Comparison of ENCODE assay signal across 14 cellular contexts in genomic region chr17:6643460-6644125, GRCh38. TPM values are rescaled to one million over a fixed set of nuclear protein-coding genes. Genes with fewer than 3 reads are reported as not detected.
DNase-seq lines count a peak whose midpoint lies in the region; ATAC-seq and TF ChIP-seq lines count a peak whose summit lies in the region.
"Had no signal": no experiment of that assay in that cellular context is flagged by ENCODE, and none has a peak within 500 bp of the region (broad histone marks: within the 10 kb centered on the region; RNA-seq: fewer than 3 reads in every experiment).

No MANE protein-coding gene starts in this region.

- BruUV-seq in PC-3 (replicated peaks; lab: Mats Ljungman, UMichigan): no TSS peak

- intact Hi-C loops in PC-3 (cut with micrococcal nuclease): loop anchor here (2.0 kb wide), 1 partner anchor 17 kb away; no protein-coding TSS in a partner anchor
- intact Hi-C loops in esophagus squamous epithelium (cut with DNase I): loop anchor here (10.0 kb wide), 1 partner anchor 89 kb away; the partner anchor contains the start of gene PITPNM3

- peak overlapping the region; percentile 82 for H3K27ac ChIP-seq in PC-3 (ENCODE audit: low read length)
- H3K27ac ChIP-seq in esophagus squamous epithelium: peak overlapping the region; percentile 10 to 94 (median 92)
- H3K27ac ChIP-seq in effector memory CD4-positive, alpha-beta T cell (ENCODE audit: insufficient read depth, low read length, poor library complexity, severe bottlenecking): no peak overlapping the region
- H3K27ac ChIP-seq: HL-60, SJSA1 had no signal

- CTCF ChIA-PET in PC-3 (lab: Charles Lee): no interaction called here

- H3K36me3 Mint-ChIP-seq in activated T-cell treated with anti-CD3 and anti-CD28 coated beads, Interleukin-2, amount 50 U/mL, for 24 hours (ENCODE audit: low read depth): peaks cover 85% of the 10 kb centered on the region
- peaks cover 42% of the 10 kb centered on the region for H3K36me3 Mint-ChIP-seq in activated T-cell treated with anti-CD3 and anti-CD28 coated beads, Interleukin-2, amount 50 U/mL, for 4 hours (ENCODE audit: insufficient read depth)
- peaks cover 91% of the 10 kb centered on the region for H3K36me3 Mint-ChIP-seq in stimulated activated effector memory CD8-positive, alpha-beta T cell treated with anti-CD3 and anti-CD28 coated beads, Interleukin-12 subunit alpha, Interleukin-12 subunit beta, amount 100 ng/mL, for 72 hours

- H3K9me3 ChIP-seq in PC-3 (ENCODE audit: low read length): no peaks in the 10 kb centered on the region
- H3K9me3 ChIP-seq in esophagus squamous epithelium: no peaks in the 10 kb centered on the region
- H3K9me3 ChIP-seq in effector memory CD4-positive, alpha-beta T cell (ENCODE audit: control insufficient read depth, low read length): no peaks in the 10 kb centered on the region
- H3K9me3 ChIP-seq: SJSA1 had no signal

- no peaks in the 10 kb centered on the region for H3K27me3 Mint-ChIP-seq in activated T-cell treated with anti-CD3 and anti-CD28 coated beads, Interleukin-2, amount 50 U/mL, for 24 hours
- no peaks in the 10 kb centered on the region for H3K27me3 Mint-ChIP-seq in activated T-cell treated with anti-CD3 and anti-CD28 coated beads, Interleukin-2, amount 50 U/mL, for 4 hours (ENCODE audit: low read depth)
- H3K27me3 Mint-ChIP-seq: memory B cell had no signal

- 29 to 60% methylated on average over 5 of the region's 5 CpGs for WGBS in esophagus squamous epithelium, 2 donors

- H3K27ac Mint-ChIP-seq in activated T-cell treated with anti-CD3 and anti-CD28 coated beads, Interleukin-2, amount 50 U/mL, for 24 hours: peak overlapping the region; percentile 100
- peak overlapping the region; percentile 92 for H3K27ac Mint-ChIP-seq in stimulated activated effector memory CD8-positive, alpha-beta T cell treated with anti-CD3 and anti-CD28 coated beads, Interleukin-12 subunit alpha, Interleukin-12 subunit beta, amount 100 ng/mL, for 72 hours
- H3K27ac Mint-ChIP-seq: memory B cell had no signal

- peaks cover 80% of the 10 kb centered on the region for H3K79me2 ChIP-seq in PC-3 (ENCODE audit: low read length)

- H3K4me1 ChIP-seq in PC-3 (ENCODE audit: insufficient read depth, low read length) (peaks cover 42% of the 10 kb centered on the region), esophagus squamous epithelium (peaks cover 14 to 74% (median 34%) of the 10 kb centered on the region in 3 donors)
- peaks cover 20% of the 10 kb centered on the region for H3K4me1 ChIP-seq in effector memory CD4-positive, alpha-beta T cell (ENCODE audit: control insufficient read depth, insufficient read depth, low read length, poor library complexity, severe bottlenecking)

- H3F3A ChIP-seq in PC-3 (ENCODE audit: low read length, unreplicated experiment): peaks cover 24% of the 10 kb centered on the region

- no peaks in the 10 kb centered on the region for H3K9me3 Mint-ChIP-seq in activated T-cell treated with anti-CD3 and anti-CD28 coated beads, Interleukin-2, amount 50 U/mL, for 24 hours
- no peaks in the 10 kb centered on the region for H3K9me3 Mint-ChIP-seq in activated T-cell treated with anti-CD3 and anti-CD28 coated beads, Interleukin-2, amount 50 U/mL, for 4 hours
- H3K9me3 Mint-ChIP-seq in stimulated activated effector memory CD8-positive, alpha-beta T cell treated with anti-CD3 and anti-CD28 coated beads, Interleukin-12 subunit alpha, Interleukin-12 subunit beta, amount 100 ng/mL, for 72 hours: no peaks in the 10 kb centered on the region
- H3K9me3 Mint-ChIP-seq: memory B cell had no signal

- no peak for DNase-seq in activated T-cell treated with anti-CD3 and anti-CD28 coated beads, Interleukin-2, amount 50 U/mL, for 24 hours
- no peak for DNase-seq in activated T-cell treated with anti-CD3 and anti-CD28 coated beads, Interleukin-2, amount 50 U/mL, for 4 hours
- peak; percentile 72 for DNase-seq in PC-3
- no peak for DNase-seq in esophagus squamous epithelium (lab: John Stamatoyannopoulos, UW)
- no peak for DNase-seq in stimulated activated effector memory CD8-positive, alpha-beta T cell treated with anti-CD3 and anti-CD28 coated beads, Interleukin-12 subunit alpha, Interleukin-12 subunit beta, amount 100 ng/mL, for 72 hours (ENCODE audit: low spot score in 2 of 2)
- no peak for DNase-seq in effector memory CD4-positive, alpha-beta T cell
- DNase-seq in NCI-H1417 (lab: John Stamatoyannopoulos, UW): no peak
- DNase-seq in iPS-NIHi11 (ENCODE audit: low spot score): no peak
- DNase-seq: AML-193, hippocampal formation, NCI-H1092 had no signal

- H3K4me3 ChIP-seq in PC-3 (ENCODE audit: low read length): peak overlapping the region; percentile 80
- H3K4me3 ChIP-seq in esophagus squamous epithelium: peak overlapping the region in 2 of 4 donors; percentile 67 to 94
- no peak overlapping the region for H3K4me3 ChIP-seq in effector memory CD4-positive, alpha-beta T cell (ENCODE audit: insufficient read depth, low read depth, low read length, poor library complexity, severe bottlenecking)
- H3K4me3 ChIP-seq: SJSA1 had no signal

- no peaks in the 10 kb centered on the region for H3K27me3 ChIP-seq in PC-3 (ENCODE audit: low read length)
- H3K27me3 ChIP-seq in esophagus squamous epithelium: no peaks in the 10 kb centered on the region
- H3K27me3 ChIP-seq in effector memory CD4-positive, alpha-beta T cell (replicated peaks; ENCODE audit: control insufficient read depth, insufficient read depth, low read length, poor library complexity, severe bottlenecking): no peaks in the 10 kb centered on the region
- H3K27me3 ChIP-seq: SJSA1 had no signal

- no peak overlapping the region for H2AFZ ChIP-seq in PC-3 (ENCODE audit: low read length)

- H3K9ac ChIP-seq in PC-3 (ENCODE audit: low read length): peak overlapping the region; percentile 32; the same call in 1 of the 2 replicates

- peaks cover 78% of the 10 kb centered on the region for H3K4me1 Mint-ChIP-seq in activated T-cell treated with anti-CD3 and anti-CD28 coated beads, Interleukin-2, amount 50 U/mL, for 24 hours (ENCODE audit: low read depth)
- peaks cover 70% of the 10 kb centered on the region for H3K4me1 Mint-ChIP-seq in activated T-cell treated with anti-CD3 and anti-CD28 coated beads, Interleukin-2, amount 50 U/mL, for 4 hours (ENCODE audit: low read depth)
- H3K4me1 Mint-ChIP-seq in stimulated activated effector memory CD8-positive, alpha-beta T cell treated with anti-CD3 and anti-CD28 coated beads, Interleukin-12 subunit alpha, Interleukin-12 subunit beta, amount 100 ng/mL, for 72 hours: peaks cover 73% of the 10 kb centered on the region

- TF ChIP-seq CTCF in PC-3 (conservative IDR thresholded peaks at IDR 0.05; ENCODE audit: low read depth, low read length) (no peak), esophagus squamous epithelium (IDR thresholded peaks at IDR 0.05) (no peak)

- peak overlapping the region; percentile 89 for H3K4me3 Mint-ChIP-seq in activated T-cell treated with anti-CD3 and anti-CD28 coated beads, Interleukin-2, amount 50 U/mL, for 24 hours
- no peak overlapping the region for H3K4me3 Mint-ChIP-seq in activated T-cell treated with anti-CD3 and anti-CD28 coated beads, Interleukin-2, amount 50 U/mL, for 4 hours
- H3K4me3 Mint-ChIP-seq in stimulated activated effector memory CD8-positive, alpha-beta T cell treated with anti-CD3 and anti-CD28 coated beads, Interleukin-12 subunit alpha, Interleukin-12 subunit beta, amount 100 ng/mL, for 72 hours: peak overlapping the region; percentile 90
- H3K4me3 Mint-ChIP-seq: memory B cell had no signal

- H3K4me2 ChIP-seq in PC-3 (ENCODE audit: low read length): peak overlapping the region; percentile 96

- POLR2A ChIA-PET in PC-3 (lab: Charles Lee; ENCODE audit: unreplicated experiment): no interaction called here

- H4K20me1 ChIP-seq in PC-3 (ENCODE audit: low read length): peaks cover 33% of the 10 kb centered on the region

- no peaks in the 10 kb centered on the region for H3K9me2 ChIP-seq in PC-3 (replicated peaks; ENCODE audit: low read length)

- ATAC-seq in activated T-cell treated with anti-CD3 and anti-CD28 coated beads, Interleukin-2, amount 50 U/mL, for 4 hours: no peak
- ATAC-seq in PC-3: peak; percentile 30
- ATAC-seq in stimulated activated effector memory CD8-positive, alpha-beta T cell treated with anti-CD3 and anti-CD28 coated beads, Interleukin-12 subunit alpha, Interleukin-12 subunit beta, amount 100 ng/mL, for 72 hours: peak; percentile 47

- no peak for TF ChIP-seq POLR2A in esophagus squamous epithelium (IDR thresholded peaks at IDR 0.05)

- peaks cover 27% of the 10 kb centered on the region for H3K36me3 ChIP-seq in PC-3 (ENCODE audit: low read depth, low read length)
- H3K36me3 ChIP-seq in esophagus squamous epithelium: peaks cover 0 to 59% (median 0%) of the 10 kb centered on the region in 3 donors
- H3K36me3 ChIP-seq in effector memory CD4-positive, alpha-beta T cell (ENCODE audit: control insufficient read depth, insufficient read depth, low read length): peaks cover 19% of the 10 kb centered on the region

RNA-seq across cellular contexts. Expression of gene TXNDC17, which starts 2.7 kb away (rescaled TPM):
- total RNA-seq in activated T-cell treated with anti-CD3 and anti-CD28 coated beads, Interleukin-2, amount 50 U/mL, for 4 hours: 100 to 1,000 TPM; 107 to 122 (median 108) TPM
- total RNA-seq in PC-3 (2014; rRNA removed) (154 and 248 TPM in 2 replicates), esophagus squamous epithelium (100 to 1,000 TPM; 446 to 796 (median 696) TPM)

RNA-seq across cellular contexts. Expression of gene KIAA0753, which starts 3.1 kb away (rescaled TPM):
- total RNA-seq in activated T-cell treated with anti-CD3 and anti-CD28 coated beads, Interleukin-2, amount 50 U/mL, for 4 hours: 10 to 100 TPM; 16.9 to 19.2 (median 17.1) TPM
- total RNA-seq in PC-3 (2014; rRNA removed): 6.9 and 7.3 TPM in 2 replicates
- total RNA-seq in esophagus squamous epithelium: 10 to 100 TPM in 3 of 4 donors, 1 to 10 TPM in 1; 8.1 to 17.4 (median 11.4) TPM

RNA-seq across cellular contexts. Expression of gene MED31, which starts 7.8 kb away (rescaled TPM):
- total RNA-seq in activated T-cell treated with anti-CD3 and anti-CD28 coated beads, Interleukin-2, amount 50 U/mL, for 4 hours: 10 to 100 TPM; 20.6 to 28.1 (median 25.2) TPM
- total RNA-seq in PC-3 (2014; rRNA removed) (18.8 and 19.1 TPM in 2 replicates), esophagus squamous epithelium (10 to 100 TPM in 2 of 4 donors, 1 to 10 TPM in 2; 5.5 to 18.9 (median 12.5) TPM)

RNA-seq across cellular contexts. Expression of gene C17orf100, which starts 8.0 kb away (rescaled TPM):
- 1 to 10 TPM in 2 of 3 donors, under 1 TPM in 1; 0.90 to 1.8 (median 1.1) TPM for total RNA-seq in activated T-cell treated with anti-CD3 and anti-CD28 coated beads, Interleukin-2, amount 50 U/mL, for 4 hours
- 0.15 TPM in 1 of 2 replicates, not detected in the other for total RNA-seq in PC-3 (2014; rRNA removed)
- 1 to 10 TPM in 1 of 4 donors, under 1 TPM in 2, not detected in 1; 0.27 to 1.5 (median 0.57) TPM for total RNA-seq in esophagus squamous epithelium

Comparison
In these comparisons a context has a peak if more than half of its experiments do, and no peak if none do; other contexts are left out.
1. ATAC-seq: peak in PC-3 (single experiment) and stimulated activated effector memory CD8-positive, alpha-beta T cell treated with anti-CD3 and anti-CD28 coated beads, Interleukin-12 subunit alpha, Interleukin-12 subunit beta, amount 100 ng/mL, for 72 hours (single experiment); none in activated T-cell treated with anti-CD3 and anti-CD28 coated beads, Interleukin-2, amount 50 U/mL, for 4 hours (0 of 2).